22 cellular contexts compared by ENCODE assay signal in genomic region chr1:25671929-25672328, GRCh38.
"Had no signal": no experiment of that assay in that cellular context is flagged by ENCODE, and none has a peak within 500 bp of the region (broad histone marks: within the 10 kb centered on the region; RNA-seq: fewer than 3 reads in every experiment).

No MANE protein-coding gene starts in this region.

- ATAC-seq: activated CD4-positive, CD25-positive, alpha-beta regulatory T cell treated with anti-CD3 and anti-CD28 coated beads, Interleukin-2, amount 50 U/mL, for 24 hours; gastrocnemius medialis; mucosa of descending colon; psoas muscle had no signal

- H3K4me1 ChIP-seq: parathyroid adenoma had no signal

- DNase-seq: activated CD4-positive, alpha-beta memory T cell treated with anti-CD3 and anti-CD28 coated beads for 36 hours; activated CD4-positive, alpha-beta T cell treated with anti-CD3 and anti-CD28 coated beads for 48 hours; activated CD8-positive, alpha-beta memory T cell treated with anti-CD3 and anti-CD28 coated beads, Interleukin-2, amount 50 U/mL, for 4 hours; activated T-cell treated with anti-CD3 and anti-CD28 coated beads, Interleukin-2, amount 50 U/mL, for 1 hour; anterior cingulate cortex; dorsolateral prefrontal cortex; effector memory CD4-positive, alpha-beta T cell; gastrocnemius medialis; hippocampal formation; mucosa of descending colon; nucleus accumbens; psoas muscle; stimulated activated naive CD4-positive, alpha-beta T cell; T1000; WERI-Rb-1 had no signal

- H3K36me3 ChIP-seq: gastrocnemius medialis, suprapubic skin, tibial artery, WERI-Rb-1 had no signal

- H3K4me3 Mint-ChIP-seq: activated CD4-positive, alpha-beta memory T cell treated with anti-CD3 and anti-CD28 coated beads for 36 hours; activated naive CD8-positive, alpha-beta T cell; neural crest cell had no signal

- H3K27ac Mint-ChIP-seq: activated CD4-positive, alpha-beta memory T cell treated with anti-CD3 and anti-CD28 coated beads for 36 hours had no signal

- H3K27me3 Mint-ChIP-seq: activated naive CD8-positive, alpha-beta T cell had no signal

- H3K9me3 Mint-ChIP-seq: activated CD4-positive, alpha-beta memory T cell treated with anti-CD3 and anti-CD28 coated beads for 36 hours had no signal

- H3K4me3 ChIP-seq: coronary artery, dorsolateral prefrontal cortex, gastrocnemius medialis, mucosa of descending colon, psoas muscle, suprapubic skin, tibial artery had no signal

- H3K27ac ChIP-seq: coronary artery, dorsolateral prefrontal cortex, gastrocnemius medialis, parathyroid adenoma, psoas muscle, suprapubic skin, tibial artery, WERI-Rb-1 had no signal

- H3K9me3 ChIP-seq: gastrocnemius medialis, mucosa of descending colon, psoas muscle, suprapubic skin, tibial artery had no signal
